In genomic region chr6:167513763-167514162, GRCh38 we compare ENCODE assay signal across 33 cellular contexts.
"Had no signal": no experiment of that assay in that cellular context is flagged by ENCODE, and none has a peak within 500 bp of the region (broad histone marks: within the 10 kb centered on the region; RNA-seq: fewer than 3 reads in every experiment).

No MANE protein-coding gene starts in this region.

- ATAC-seq: activated T-cell treated with anti-CD3 and anti-CD28 coated beads, Interleukin-2, amount 50 U/mL, for 4 hours; Right ventricle myocardium inferior had no signal

- DNase-seq: activated B cell treated with CpG ODN at 0.5 μM for 24 hours; activated CD4-positive, alpha-beta memory T cell treated with anti-CD3 and anti-CD28 coated beads for 36 hours; activated CD4-positive, alpha-beta T cell treated with anti-CD3 and anti-CD28 coated beads for 4 hours; activated CD4-positive, alpha-beta T cell treated with anti-CD3 and anti-CD28 coated beads, Interleukin-2, amount 50 U/mL, for 1 hour; activated CD4-positive, CD25-positive, alpha-beta regulatory T cell treated with anti-CD3 and anti-CD28 coated beads, Interleukin-2, amount 50 U/mL, for 72 hours; activated CD8-positive, alpha-beta memory T cell treated with anti-CD3 and anti-CD28 coated beads, Interleukin-2, amount 50 U/mL, for 4 hours; activated effector memory CD4-positive, alpha-beta T cell treated with Interleukin-2 at 50 U/mL for 16 hours; activated naive CD4-positive, alpha-beta T cell treated with anti-CD3 and anti-CD28 coated beads, Interleukin-2, amount 10 ng/mL, durations not matched to agents 7 days and 5 days; activated T-cell treated with anti-CD3 and anti-CD28 coated beads for 4 hours; activated T-cell treated with anti-CD3 and anti-CD28 coated beads, Interleukin-2, amount 50 U/mL, for 4 hours; amniotic stem cell; NCI-H1092 treated with DMSO at 0.1 percent for 48 hours; NCI-H1417; NCI-H187 treated with DMSO at 0.1 percent for 48 hours; NCI-H2081 treated with DMSO at 0.1 percent for 48 hours; NCI-H345; NCI-H524 treated with DMSO at 0.1 percent for 48 hours; NCI-H748 treated with DMSO at 0.1 percent for 48 hours; NK-92 treated with Interleukin-12 subunit alpha and Interleukin-12 subunit beta, amount 100 ng/mL, for 24 hours; PC-9; SIG-M5; SW 1271; T-helper 1 cell; T-helper 2 cell; T-helper 9 cell had no signal

- H3K4me1 Mint-ChIP-seq: activated B cell treated with CpG ODN at 0.5 μM for 24 hours; activated naive CD4-positive, alpha-beta T cell treated with anti-CD3 and anti-CD28 coated beads, Interleukin-2, amount 10 ng/mL, durations not matched to agents 7 days and 5 days; central memory CD8-positive, alpha-beta T cell had no signal

- H3K36me3 Mint-ChIP-seq: activated CD4-positive, alpha-beta memory T cell treated with anti-CD3 and anti-CD28 coated beads for 36 hours; activated naive CD4-positive, alpha-beta T cell treated with anti-CD3 and anti-CD28 coated beads, Interleukin-2, amount 10 ng/mL, durations not matched to agents 7 days and 5 days; activated naive CD8-positive, alpha-beta T cell had no signal

- H3K27ac ChIP-seq: cardiac muscle cell, KMS-11, PC-9, RWPE1, VCaP had no signal

- H3K4me3 Mint-ChIP-seq: activated B cell treated with CpG ODN at 0.5 μM for 24 hours; activated CD4-positive, alpha-beta memory T cell treated with anti-CD3 and anti-CD28 coated beads for 36 hours; activated naive CD4-positive, alpha-beta T cell treated with anti-CD3 and anti-CD28 coated beads, Interleukin-2, amount 10 ng/mL, durations not matched to agents 7 days and 5 days; activated naive CD8-positive, alpha-beta T cell; activated T-cell treated with anti-CD3 and anti-CD28 coated beads, Interleukin-2, amount 50 U/mL, for 4 hours; activated T-helper 1 cell treated with anti-CD3 and anti-CD28 coated beads, Interleukin-12 subunit alpha, Interleukin-12 subunit beta, Interleukin-2, Interleukin-4 antibody, amounts not matched to agents 30 ng/mL and 10 ng/mL and 1 ng/mL, durations not matched to agents 14 hours and 24 hours and 36 hours; central memory CD8-positive, alpha-beta T cell had no signal

- H3K27me3 ChIP-seq: cardiac muscle cell had no signal

- H3K27me3 Mint-ChIP-seq: activated naive CD4-positive, alpha-beta T cell treated with anti-CD3 and anti-CD28 coated beads, Interleukin-2, amount 10 ng/mL, durations not matched to agents 7 days and 5 days had no signal

- H3K36me3 ChIP-seq: cardiac muscle cell had no signal

- H3K4me2 ChIP-seq: KMS-11, PC-9 had no signal

- H3K9me3 Mint-ChIP-seq: activated B cell treated with CpG ODN at 0.5 μM for 24 hours; activated CD4-positive, alpha-beta memory T cell treated with anti-CD3 and anti-CD28 coated beads for 36 hours; activated naive CD4-positive, alpha-beta T cell treated with anti-CD3 and anti-CD28 coated beads, Interleukin-2, amount 10 ng/mL, durations not matched to agents 7 days and 5 days; activated T-cell treated with anti-CD3 and anti-CD28 coated beads, Interleukin-2, amount 50 U/mL, for 4 hours; activated T-helper 1 cell treated with anti-CD3 and anti-CD28 coated beads, Interleukin-12 subunit alpha, Interleukin-12 subunit beta, Interleukin-2, Interleukin-4 antibody, amounts not matched to agents 30 ng/mL and 10 ng/mL and 1 ng/mL, durations not matched to agents 14 hours and 24 hours and 36 hours; central memory CD8-positive, alpha-beta T cell had no signal

- H3K4me3 ChIP-seq: cardiac muscle cell, PC-9 had no signal

- H3K9ac ChIP-seq: KMS-11 had no signal

- H3K27ac Mint-ChIP-seq: activated B cell treated with CpG ODN at 0.5 μM for 24 hours; activated CD4-positive, alpha-beta memory T cell treated with anti-CD3 and anti-CD28 coated beads for 36 hours; activated naive CD4-positive, alpha-beta T cell treated with anti-CD3 and anti-CD28 coated beads, Interleukin-2, amount 10 ng/mL, durations not matched to agents 7 days and 5 days; activated naive CD8-positive, alpha-beta T cell; activated T-helper 1 cell treated with anti-CD3 and anti-CD28 coated beads, Interleukin-12 subunit alpha, Interleukin-12 subunit beta, Interleukin-2, Interleukin-4 antibody, amounts not matched to agents 30 ng/mL and 10 ng/mL and 1 ng/mL, durations not matched to agents 14 hours and 24 hours and 36 hours had no signal
